19 cellular contexts compared by ENCODE assay signal in genomic region chr11:17811416-17811815, GRCh38.
"Had no signal": no experiment of that assay in that cellular context is flagged by ENCODE, and none has a peak within 500 bp of the region (broad histone marks: within the 10 kb centered on the region; RNA-seq: fewer than 3 reads in every experiment).

No MANE protein-coding gene starts in this region.

- ATAC-seq: left lung; lower lobe of right lung; stimulated activated effector memory CD8-positive, alpha-beta T cell treated with anti-CD3 and anti-CD28 coated beads, Interleukin-12 subunit alpha, Interleukin-12 subunit beta, amount 100 ng/mL, for 72 hours; stimulated activated naive CD8-positive, alpha-beta T cell treated with anti-CD3 and anti-CD28 coated beads, Interleukin-15, Interleukin-2, amounts not matched to agents 100 U/mL and 50 U/mL, for 24 hours had no signal

- H3K9me3 Mint-ChIP-seq: memory B cell, nephron progenitor cell had no signal

- H3K4me1 Mint-ChIP-seq: stimulated activated effector memory CD8-positive, alpha-beta T cell treated with anti-CD3 and anti-CD28 coated beads, Interleukin-12 subunit alpha, Interleukin-12 subunit beta, amount 100 ng/mL, for 72 hours had no signal

- H3K36me3 Mint-ChIP-seq: stimulated activated effector memory CD8-positive, alpha-beta T cell treated with anti-CD3 and anti-CD28 coated beads, Interleukin-12 subunit alpha, Interleukin-12 subunit beta, amount 100 ng/mL, for 72 hours had no signal

- H3K9me3 ChIP-seq: heart right ventricle, left lung, lower lobe of right lung, psoas muscle, right lobe of liver, testis, tibial nerve had no signal

- H3K27ac ChIP-seq: coronary artery, heart right ventricle, left lung, lower lobe of right lung, psoas muscle, right lobe of liver, testis, tibial nerve had no signal

- DNase-seq: cerebellar nuclear complex; effector CD8-positive, alpha-beta T cell; left lung; lower lobe of right lung; naive B cell; psoas muscle; right lobe of liver; stimulated activated CD4-positive, alpha-beta T cell treated with anti-CD3 and anti-CD28 coated beads, Interleukin-4, amount 100 ng/mL, for 1 hour; stimulated activated CD8-positive, alpha-beta memory T cell treated with anti-CD3 and anti-CD28 coated beads, Interleukin-4, amount 100 ng/mL, for 48 hours; stimulated activated naive CD8-positive, alpha-beta T cell treated with anti-CD3 and anti-CD28 coated beads, Interleukin-15, Interleukin-2, amounts not matched to agents 100 U/mL and 50 U/mL, for 24 hours had no signal

- H3K4me1 ChIP-seq: left lung, lower lobe of right lung, right lobe of liver had no signal

- H3K27me3 ChIP-seq: heart right ventricle, left lung, right lobe of liver, testis, tibial nerve had no signal

- H3K27ac Mint-ChIP-seq: memory B cell; naive B cell; stimulated activated effector memory CD8-positive, alpha-beta T cell treated with anti-CD3 and anti-CD28 coated beads, Interleukin-12 subunit alpha, Interleukin-12 subunit beta, amount 100 ng/mL, for 72 hours had no signal

- H3K27me3 Mint-ChIP-seq: memory B cell, naive B cell had no signal

- FAIRE-seq: frontal cortex, islet of Langerhans had no signal

- H3K4me3 ChIP-seq: coronary artery, heart right ventricle, left lung, lower lobe of right lung, psoas muscle, right lobe of liver, testis, tibial nerve had no signal

- H3K4me3 Mint-ChIP-seq: memory B cell; naive B cell; stimulated activated effector memory CD8-positive, alpha-beta T cell treated with anti-CD3 and anti-CD28 coated beads, Interleukin-12 subunit alpha, Interleukin-12 subunit beta, amount 100 ng/mL, for 72 hours had no signal

- H3K36me3 ChIP-seq: heart right ventricle, left lung, lower lobe of right lung, right lobe of liver, tibial nerve had no signal
